8 cellular contexts compared by ENCODE assay signal in genomic region chrX:150361777-150362351, GRCh38. TPM values are rescaled to one million over a fixed set of nuclear protein-coding genes. Genes with fewer than 3 reads are reported as not detected.
DNase-seq lines count a peak whose midpoint lies in the region; ATAC-seq, FAIRE-seq and TF ChIP-seq lines count a peak whose summit lies in the region.

No MANE protein-coding gene starts in this region.

- H3K27ac Mint-ChIP-seq in H9 (no peak overlapping the region), glutamatergic neuron (ENCODE audit: unreplicated experiment) (no peak overlapping the region)

- ATAC-seq in HG02981 (IDR thresholded peaks at IDR 0.05; ENCODE audit: unreplicated experiment) (no peak), GM21515 (IDR thresholded peaks at IDR 0.05; ENCODE audit: unreplicated experiment) (no peak)

- no peak overlapping the region; the same call in 1 of the 2 replicates for H3K14ac ChIP-seq in H9 (ENCODE audit: insufficient read depth, low read length)

- no peak overlapping the region for H2BK20ac ChIP-seq in H9 (ENCODE audit: low read depth, low read length, poor library complexity, severe bottlenecking)

- no peaks in the 10 kb centered on the region for H3K79me1 ChIP-seq in H9 (ENCODE audit: insufficient read depth, low read depth, low read length, poor library complexity, severe bottlenecking)

- no peak overlapping the region for H2AK5ac ChIP-seq in H9 (ENCODE audit: insufficient read length, low read length)

- peak overlapping the region; percentile 92 for H3K4me2 ChIP-seq in H9 (ENCODE audit: insufficient read depth, insufficient read length, low read length)

- no peak overlapping the region for H2AFZ ChIP-seq in H9 (ENCODE audit: low read length)

- H3K4me3 Mint-ChIP-seq in H9 (peak overlapping the region; percentile 50 to 82), glutamatergic neuron (ENCODE audit: unreplicated experiment) (peak overlapping the region; percentile 79)

- H3K56ac ChIP-seq in H9 (ENCODE audit: insufficient read length, low read depth, low read length), result no peak overlapping the region

- no peak for FAIRE-seq in small intestine (lab: Jason Lieb, UNC)

- H3K4me1 Mint-ChIP-seq in H9 (peaks cover 13 to 14% of the 10 kb centered on the region in 2 experiments), glutamatergic neuron (ENCODE audit: low read depth, unreplicated experiment) (peaks cover 5% of the 10 kb centered on the region)

- H4K91ac ChIP-seq in H9 (ENCODE audit: insufficient read length, low read depth, low read length), result no peak overlapping the region

- H2BK120ac ChIP-seq in H9 (ENCODE audit: low read depth, low read length, poor library complexity, severe bottlenecking), result no peak overlapping the region

- H3K4me3 ChIP-seq in skeletal muscle cell (ENCODE audit: low read depth, low read length) (peak overlapping the region; percentile 61), small intestine (ENCODE audit: low read depth in 1 of 2, low read length in 2 of 2) (peak overlapping the region in 1 of 2 donors; percentile 9)

- no peak overlapping the region for H3K18ac ChIP-seq in H9 (ENCODE audit: insufficient read length, low read depth, low read length)

- no peaks in the 10 kb centered on the region for H3K36me3 ChIP-seq in small intestine (ENCODE audit: control insufficient read depth in 2 of 2, insufficient read depth in 2 of 2, low read length in 2 of 2)

- H3K9me3 Mint-ChIP-seq in H9, result peaks cover 47 to 64% of the 10 kb centered on the region in 2 experiments
- peaks cover 5% of the 10 kb centered on the region for H3K9me3 Mint-ChIP-seq in glutamatergic neuron (ENCODE audit: unreplicated experiment)

- H2BK15ac ChIP-seq in H9 (ENCODE audit: low read depth, low read length), result no peak overlapping the region

- H4K8ac ChIP-seq in H9 (replicated peaks; ENCODE audit: insufficient read length, low read depth, low read length), result no peak overlapping the region

- H3K27me3 ChIP-seq in H9 (ENCODE audit: insufficient read depth, low read length), result peaks cover 49% of the 10 kb centered on the region; the same call in 1 of the 2 replicates
- peaks cover 0 to 3% of the 10 kb centered on the region in 2 donors for H3K27me3 ChIP-seq in small intestine (ENCODE audit: control insufficient read depth in 2 of 2, insufficient read depth in 2 of 2, low read length in 2 of 2)

- no peak overlapping the region for H2BK5ac ChIP-seq in H9 (ENCODE audit: insufficient read length, low read length)

- no peaks in the 10 kb centered on the region for H3K9me3 ChIP-seq in H9 (ENCODE audit: control insufficient read depth, low read depth, low read length)
- no peaks in the 10 kb centered on the region for H3K9me3 ChIP-seq in small intestine (ENCODE audit: control insufficient read depth, low read depth)

- H3K23me2 ChIP-seq in H9 (ENCODE audit: insufficient read length, low read depth, low read length, poor library complexity, severe bottlenecking), result peaks cover 32% of the 10 kb centered on the region

- H3K4ac ChIP-seq in H9 (ENCODE audit: low read depth, low read length), result no peak overlapping the region

- H3K27me3 Mint-ChIP-seq in H9 (ENCODE audit: low read depth), result peaks cover 88% of the 10 kb centered on the region
- H3K27me3 Mint-ChIP-seq in glutamatergic neuron (ENCODE audit: unreplicated experiment), result peaks cover 7% of the 10 kb centered on the region

- no peaks in the 10 kb centered on the region for H3K79me2 ChIP-seq in H9 (ENCODE audit: insufficient read depth, low read length)

- H3K27ac ChIP-seq in H9 (ENCODE audit: insufficient read length, low read depth, low read length) (no peak overlapping the region), small intestine (ENCODE audit: low read depth in 1 of 2, low read length in 1 of 2) (no peak overlapping the region)

- no peaks in the 10 kb centered on the region for H4K20me1 ChIP-seq in H9 (ENCODE audit: control insufficient read depth, insufficient read depth, insufficient read length)

- H2BK12ac ChIP-seq in H9 (ENCODE audit: insufficient read length, low read depth, low read length), result no peak overlapping the region

- H3K4me1 ChIP-seq in H9 (ENCODE audit: insufficient read depth, low read length) (no peaks in the 10 kb centered on the region), small intestine (ENCODE audit: control insufficient read depth in 2 of 2, insufficient read depth in 1 of 2, low read depth in 1 of 2, low read length in 1 of 2) (no peaks in the 10 kb centered on the region)

- H3K23ac ChIP-seq in H9 (ENCODE audit: insufficient read length, low read depth, low read length), result no peak overlapping the region

- TF ChIP-seq CTCF in H9 (conservative IDR thresholded peaks at IDR 0.05) (no peak), glutamatergic neuron (IDR thresholded peaks at IDR 0.05; ENCODE audit: partially characterized antibody, unreplicated experiment) (no peak)

- no CpG with 5 or more reads among the region's 37 CpGs for WGBS in H9 (ENCODE audit: extremely low coverage, insufficient read length, low lambda C conversion rate)
- WGBS in small intestine, 3 donors, result 2 to 45% (median 5%) methylated on average over 22 to 37 of the region's 37 CpGs

- no peak overlapping the region for H3T11ph ChIP-seq in H9 (ENCODE audit: low read length)

- peak; percentile 38 for DNase-seq in H9
- DNase-seq in activated CD8-positive, alpha-beta memory T cell treated with anti-CD3 and anti-CD28 coated beads, Interleukin-2, amount 50 U/mL, for 48 hours, result peak; percentile 62
- DNase-seq in glutamatergic neuron, result no peak
- DNase-seq in skeletal muscle cell (ENCODE audit: low read depth), result no peak
- DNase-seq in NOMO-1 (lab: John Stamatoyannopoulos, UW; ENCODE audit: unreplicated experiment in 2 of 2), result no peak
- no peak for DNase-seq in small intestine

- H3K36me3 Mint-ChIP-seq in H9 (ENCODE audit: insufficient read depth in 1 of 3, low read depth in 3 of 3) (peaks cover 0 to 9% (median 4%) of the 10 kb centered on the region in 3 experiments; a peak in 4 of 7 replicates), glutamatergic neuron (ENCODE audit: unreplicated experiment) (no peaks in the 10 kb centered on the region)

- no peak overlapping the region for H4K5ac ChIP-seq in H9 (ENCODE audit: insufficient read length, low read depth, low read length)

- H3K9ac ChIP-seq in H9 (ENCODE audit: extremely low read depth, insufficient read length, low read length), result no peak overlapping the region

RNA-seq across cellular contexts. Expression of gene MAMLD1, which starts 1.3 kb away (rescaled TPM):
- total RNA-seq in H9 (2021) (0.48 and 0.53 TPM in 2 replicates), glutamatergic neuron (ENCODE audit: unreplicated experiment) (0.25 TPM)
- 1 to 10 TPM in 1 of 3 donors, under 1 TPM in 1, not detected in 1; 0.81 to 1.4 TPM for polyA plus RNA-seq in small intestine

Comparison
In these comparisons a context has a peak if more than half of its experiments do, and no peak if none do; other contexts are left out.
1. DNase-seq: peak in H9 (single experiment) and activated CD8-positive, alpha-beta memory T cell treated with anti-CD3 and anti-CD28 coated beads, Interleukin-2, amount 50 U/mL, for 48 hours (single experiment); none in glutamatergic neuron (single experiment), skeletal muscle cell (single experiment), NOMO-1 (0 of 2) and small intestine (single experiment).